Comparison of ENCODE assay signal across 8 cellular contexts in the genomic region with DNA sequence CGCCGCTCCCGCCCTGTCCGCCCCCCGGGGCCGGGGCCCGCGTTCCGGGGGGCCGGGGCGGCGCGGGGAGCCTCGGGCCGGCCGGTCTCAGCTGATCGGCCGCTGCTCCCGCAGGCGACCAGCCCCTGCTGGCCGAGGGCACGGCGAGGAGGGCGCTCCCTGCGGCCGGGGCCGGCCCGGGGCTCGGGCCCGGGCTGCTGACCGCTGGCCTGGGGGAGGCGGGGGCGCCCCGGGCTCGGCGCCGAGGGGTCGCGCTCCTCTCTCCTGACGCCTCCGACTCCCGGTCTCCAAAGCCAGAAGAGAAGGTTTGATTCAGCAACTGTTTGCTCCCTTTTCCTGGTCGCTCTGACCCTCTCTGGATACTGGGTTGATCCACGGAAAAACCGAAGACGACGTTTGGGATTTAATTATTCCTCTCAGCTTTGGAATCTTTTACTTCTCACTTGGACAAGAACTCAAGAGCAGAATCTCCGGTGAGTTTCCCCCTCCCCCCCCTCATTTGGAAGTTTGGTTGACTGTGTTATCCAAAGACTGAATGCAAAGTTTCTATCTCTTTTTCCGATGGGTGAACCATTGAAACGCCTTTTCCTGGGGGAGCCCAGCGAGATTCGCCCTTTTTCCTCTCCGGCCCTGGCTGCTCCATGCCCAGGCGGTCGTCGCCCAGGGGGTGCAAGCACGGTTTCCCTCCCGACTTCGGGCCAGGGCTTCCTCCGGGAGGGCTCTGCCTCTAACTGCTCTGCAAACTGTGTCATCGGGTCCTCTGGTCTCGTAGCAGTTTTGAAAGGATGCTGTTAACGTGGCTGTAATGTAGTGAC. TPM values are rescaled to one million over a fixed set of nuclear protein-coding genes. Genes with fewer than 3 reads are reported as not detected.
DNase-seq lines count a peak whose midpoint lies in the region; ATAC-seq and TF ChIP-seq lines count a peak whose summit lies in the region.

No MANE protein-coding gene starts in this region.

- peak in 1 of 2 donors; percentile 5 for ATAC-seq in left cardiac atrium

- TF ChIP-seq CTCF in NB4 (IDR thresholded peaks at IDR 0.05; ENCODE audit: low read depth, low read length), result no peak

- no peaks in the 10 kb centered on the region for H3K36me3 ChIP-seq in H7 (replicated peaks; ENCODE audit: control insufficient read depth, insufficient read depth, low read length)

- intact Hi-C loops in left cardiac atrium (cut with DNase I), result loop anchor here in 1 of 2 donors (10.0 kb wide), 1 partner anchor 115 kb away; no protein-coding TSS in a partner anchor

- peaks cover 2% of the 10 kb centered on the region; the same call in 1 of the 2 replicates for H3K27me3 ChIP-seq in H7 (ENCODE audit: control insufficient read depth, insufficient read depth, low read length)

- TF ChIP-seq POLR2A in NB4 (IDR thresholded peaks at IDR 0.05; ENCODE audit: extremely low read depth, insufficient read length), result no peak

- DNase-seq in NCI-H2107 treated with DMSO at 0.1 percent for 48 hours (lab: John Stamatoyannopoulos, UW; ENCODE audit: unreplicated experiment) (peak; percentile 13), NCI-H2107 (lab: John Stamatoyannopoulos, UW) (no peak), H7 (peak; percentile 59), NB4 (ENCODE audit: low read depth) (peak; percentile 57), left cardiac atrium (peak; percentile 37), pons (ENCODE audit: low spot score) (peak; percentile 56), cerebellar nuclear complex (lab: John Stamatoyannopoulos, UW) (no peak)
- peak; percentile 16 for DNase-seq in activated naive CD4-positive, alpha-beta T cell treated with anti-CD3 and anti-CD28 coated beads, Interleukin-2, amount 50 U/mL, for 16 hours

- peak overlapping the region; percentile 57 for H3K4me3 ChIP-seq in H7 (ENCODE audit: insufficient read depth, low read depth, low read length)
- peak overlapping the region; percentile 100 for H3K4me3 ChIP-seq in NB4 (ENCODE audit: low read depth, low read length)

RNA-seq across cellular contexts. Expression of a gene that starts 0.7 kb away (rescaled TPM):
- total RNA-seq in H7 (2014; rRNA removed; shearing (Covaris generic)), result 29.2 and 36.2 TPM in 2 replicates
- 10 to 100 TPM; 38.2 to 46.7 TPM for total RNA-seq in left cardiac atrium

Comparison
In these comparisons a context has a peak if more than half of its experiments do, and no peak if none do; other contexts are left out.
1. DNase-seq: peak in NCI-H2107 treated with DMSO at 0.1 percent for 48 hours (single experiment), H7 (single experiment), NB4 (single experiment), activated naive CD4-positive, alpha-beta T cell treated with anti-CD3 and anti-CD28 coated beads, Interleukin-2, amount 50 U/mL, for 16 hours (single experiment), left cardiac atrium (single experiment) and pons (single experiment); none in NCI-H2107 (single experiment) and cerebellar nuclear complex (0 of 2).